Comparison of ENCODE assay signal across 27 cellular contexts in genomic region chr2:170226216-170226615, GRCh38. TPM values are rescaled to one million over a fixed set of nuclear protein-coding genes. Genes with fewer than 3 reads are reported as not detected.
"Had no signal": no experiment of that assay in that cellular context is flagged by ENCODE, and none has a peak within 500 bp of the region (broad histone marks: within the 10 kb centered on the region; RNA-seq: fewer than 3 reads in every experiment).

No MANE protein-coding gene starts in this region.

- H3K36me3 ChIP-seq: ovary, right lobe of liver, thoracic aorta, tibial nerve, upper lobe of left lung had no signal

- H3K4me3 ChIP-seq: lung, ovary, right lobe of liver, thoracic aorta, tibial nerve, upper lobe of left lung had no signal

- DNase-seq: cortex of kidney; effector memory CD8-positive, alpha-beta T cell; erythroblast; hypothalamus; immature natural killer cell; kidney; mesendoderm; midbrain; naive thymus-derived CD4-positive, alpha-beta T cell; nucleus accumbens; ovary; right lobe of liver; small intestine; stimulated activated CD4-positive, alpha-beta T cell treated with anti-CD3 and anti-CD28 coated beads, Interleukin-15, amount 100 ng/mL, for 24 hours; stimulated activated CD4-positive, alpha-beta T cell treated with anti-CD3 and anti-CD28 coated beads, Interleukin-2, amount 100 ng/mL, for 48 hours; stimulated activated naive B cell treated with anti-CD40 and anti-IgM and Interleukin-4, amounts not matched to agents 10 μg/mL and 1 μg/mL and 100 μg/mL, for 72 hours; upper lobe of left lung had no signal

- H3K4me1 ChIP-seq: right lobe of liver, upper lobe of left lung had no signal

- H3K9me3 ChIP-seq: ovary, right lobe of liver, thoracic aorta, tibial nerve, upper lobe of left lung had no signal

- H3K27ac ChIP-seq: ovary, right lobe of liver, thoracic aorta, tibial nerve, upper lobe of left lung had no signal

- ATAC-seq: effector memory CD8-positive, alpha-beta T cell; left lobe of liver; naive thymus-derived CD4-positive, alpha-beta T cell; right lobe of liver; stimulated activated naive B cell treated with anti-CD40 and anti-IgM and Interleukin-4, amounts not matched to agents 10 μg/mL and 1 μg/mL and 100 μg/mL, for 72 hours had no signal

- FAIRE-seq: endometrium, frontal cortex, kidney, small intestine, urothelium cell line had no signal

- H3K27me3 ChIP-seq: ovary, right lobe of liver, tibial nerve, upper lobe of left lung had no signal

RNA-seq across cellular contexts. Expression of gene MYO3B, which starts 48.3 kb away (rescaled TPM):
- total RNA-seq: dermis microvascular lymphatic vessel endothelial cell, left lobe of liver, progenitor cell of endocrine pancreas, thoracic aorta had no signal
- polyA plus RNA-seq: immature natural killer cell; liver; naive thymus-derived CD4-positive, alpha-beta T cell had no signal
